1 cellular context compared by ENCODE assay signal in genomic region chr15:27770086-27770607, GRCh38.
TF ChIP-seq lines count a peak whose summit lies in the region.

No MANE protein-coding gene starts in this region.

TF ChIP-seq in K562, 482 proteins besides CTCF, POLR2A, EP300 and RAD21 (continued from another document):
- TF ChIP-seq FOXA1 (IDR thresholded peaks at IDR 0.05; ENCODE audit: borderline replicate concordance), result no peak
- no peak for TF ChIP-seq ARID2 (IDR thresholded peaks at IDR 0.05)
